ENCODE assay signal across 12 cellular contexts in genomic region chr1:215650446-215651149, GRCh38.
DNase-seq lines count a peak whose midpoint lies in the region; ATAC-seq, FAIRE-seq and TF ChIP-seq lines count a peak whose summit lies in the region.
"Had no signal": no experiment of that assay in that cellular context is flagged by ENCODE, and none has a peak within 500 bp of the region (broad histone marks: within the 10 kb centered on the region; RNA-seq: fewer than 3 reads in every experiment).

No MANE protein-coding gene starts in this region.

- 56% methylated on average over 9 of the region's 9 CpGs; no CpG with 5 or more reads in 1 of the 2 experiments for WGBS in H1 (ENCODE audit: extremely low coverage in 1 of 2, insufficient coverage in 1 of 2, insufficient read length in 1 of 2, insufficient replicate concordance in 2 of 2, low coverage in 1 of 2, low lambda C conversion rate in 2 of 2, missing lambda C conversion rate in 1 of 2), 2 experiments
- WGBS in right lobe of liver (ENCODE audit: insufficient coverage, low coverage, low lambda C conversion rate, missing lambda C conversion rate) = 12% methylated on average over 7 of the region's 9 CpGs

- H3K9ac ChIP-seq in HUES48 (ENCODE audit: low read depth, low read length) (no peak overlapping the region), H1 (replicated peaks in 1 of 4; ENCODE audit: extremely low read depth in 1 of 4, low read depth in 3 of 4, low read length in 3 of 4) (no peak overlapping the region)
- H3K9ac ChIP-seq: BLaER1 had no signal

- no peak overlapping the region for H3K4ac ChIP-seq in H1 (replicated peaks; ENCODE audit: insufficient read length, low read depth, low read length)

- H3K9me3 Mint-ChIP-seq in GM23338 = no peaks in the 10 kb centered on the region

- H2BK20ac ChIP-seq in H1 (ENCODE audit: low read length) = no peak overlapping the region

- no peak for TF ChIP-seq EP300 in H1 (IDR thresholded peaks at IDR 0.05; ENCODE audit: borderline replicate concordance in 1 of 2, low read depth in 2 of 2, low read length in 2 of 2)

- H3K27me3 ChIP-seq in GM23338 (ENCODE audit: insufficient read depth) (no peaks in the 10 kb centered on the region), HUES48 (ENCODE audit: control insufficient read depth, insufficient read depth, low read length) (no peaks in the 10 kb centered on the region), H1 (replicated peaks in 1 of 4; ENCODE audit: control insufficient read depth in 3 of 4, extremely low read depth in 1 of 4, insufficient read depth in 3 of 4, low read length in 3 of 4) (no peaks in the 10 kb centered on the region), right lobe of liver (no peaks in the 10 kb centered on the region)
- H3K27me3 ChIP-seq: BLaER1 had no signal

- intact Hi-C loops in right lobe of liver (cut with DNase I) = no loop called here

- POLR2A ChIA-PET in H1 (lab: Charles Lee; ENCODE audit: partially characterized antibody) = interaction anchor here (1.1 kb wide), 1 partner anchor 9 kb away, joined by 3 read pairs; no protein-coding TSS in a partner anchor

- H3K23ac ChIP-seq in H1 (ENCODE audit: insufficient read length) = no peak overlapping the region

- H3K79me2 ChIP-seq in GM23338 (replicated peaks; ENCODE audit: insufficient read depth) = no peaks in the 10 kb centered on the region
- H3K79me2 ChIP-seq in H1 (ENCODE audit: control insufficient read depth in 1 of 2, insufficient read depth in 2 of 2, low read length in 2 of 2) = no peaks in the 10 kb centered on the region

- H3K9me2 ChIP-seq in GM23338 (ENCODE audit: insufficient read depth) = no peaks in the 10 kb centered on the region

- H3K4me2 ChIP-seq in GM23338 = peak overlapping the region; percentile 69
- H3K4me2 ChIP-seq in H1 (ENCODE audit: insufficient read depth in 1 of 2, low read depth in 2 of 2, low read length in 2 of 2) = no peak overlapping the region; a peak in 1 of 4 replicates
- H3K4me2 ChIP-seq: A549, BLaER1 had no signal

- TF ChIP-seq CTCF in GM23338 (conservative IDR thresholded peaks at IDR 0.05; ENCODE audit: low read depth in 2 of 2) (no peak), H1 (IDR thresholded peaks at IDR 0.05; ENCODE audit: control extremely low read depth in 1 of 3, insufficient read depth in 1 of 3, low read depth in 1 of 3, low read length in 3 of 3) (no peak), right lobe of liver (IDR thresholded peaks at IDR 0.05) (no peak)

- no peak overlapping the region for H2AK5ac ChIP-seq in H1 (ENCODE audit: low read depth, low read length)

- H3K4me1 Mint-ChIP-seq in GM23338 = peaks cover 59% of the 10 kb centered on the region
- H3K4me1 Mint-ChIP-seq: CD8-positive, alpha-beta memory T cell had no signal

- peak; percentile 46; the same call in 2 of the 3 replicates for ATAC-seq in GM23338
- peak; percentile 29 to 73 (median 53) for ATAC-seq in right lobe of liver
- ATAC-seq: A549 had no signal

- no peak overlapping the region for H4K8ac ChIP-seq in H1 (ENCODE audit: extremely low read depth, insufficient read depth, low read length)

- no peaks in the 10 kb centered on the region for H3K23me2 ChIP-seq in H1 (ENCODE audit: low read depth, low read length)

- H3F3A ChIP-seq in GM23338 (replicated peaks; ENCODE audit: low read depth) = no peaks in the 10 kb centered on the region

- H3K4me3 Mint-ChIP-seq in GM23338 = no peak overlapping the region; the same call in 2 of the 3 replicates
- H3K4me3 Mint-ChIP-seq: CD8-positive, alpha-beta memory T cell had no signal

- no peak overlapping the region for H4K91ac ChIP-seq in H1 (replicated peaks; ENCODE audit: insufficient read length, low read length)

- no peak for TF ChIP-seq RAD21 in H1 (IDR thresholded peaks at IDR 0.05 in 1 of 2, conservative IDR thresholded peaks at IDR 0.05 in 1 of 2; ENCODE audit: low read depth in 2 of 2, low read length in 2 of 2)

- H2BK5ac ChIP-seq in H1 (ENCODE audit: low read depth, low read length) = no peak overlapping the region; the same call in 1 of the 2 replicates

- CTCF ChIA-PET in H1 (lab: Charles Lee; ENCODE audit: partially characterized antibody) = no interaction called here

- peaks cover 6% of the 10 kb centered on the region for H3K27me3 Mint-ChIP-seq in GM23338 (ENCODE audit: insufficient read depth, low read depth, poor library complexity)
- H3K27me3 Mint-ChIP-seq: CD8-positive, alpha-beta memory T cell had no signal

- H3K27ac ChIP-seq in GM23338 (ENCODE audit: low read depth) = no peak overlapping the region; the same call in 1 of the 2 replicates
- H3K27ac ChIP-seq in HUES48 (ENCODE audit: low read depth, low read length) = peak overlapping the region; percentile 26
- no peak overlapping the region for H3K27ac ChIP-seq in H1 (ENCODE audit: low read depth, low read length)
- peak overlapping the region in 2 of 3 donors; percentile 59 for H3K27ac ChIP-seq in right lobe of liver
- H3K27ac ChIP-seq: A549, BLaER1 had no signal

- no peaks in the 10 kb centered on the region for H4K20me1 ChIP-seq in GM23338 (replicated peaks; ENCODE audit: insufficient read depth)
- no peaks in the 10 kb centered on the region for H4K20me1 ChIP-seq in H1 (replicated peaks in 1 of 2; ENCODE audit: control insufficient read depth in 1 of 2, insufficient read depth in 2 of 2, low read length in 2 of 2)
- H4K20me1 ChIP-seq: BLaER1 had no signal

- no peak for DNase-seq in GM23338 (ENCODE audit: low spot score)
- no peak for DNase-seq in H1 (ENCODE audit: low read depth in 1 of 2, low spot score in 2 of 2)
- DNase-seq in right lobe of liver = no peak
- no peak for DNase-seq in cerebellum (ENCODE audit: low spot score)
- no peak for DNase-seq in foreskin melanocyte
- no peak for DNase-seq in COLO668 (lab: John Stamatoyannopoulos, UW; ENCODE audit: unreplicated experiment)
- DNase-seq: CD8-positive, alpha-beta memory T cell; DMS53; H7 had no signal

- H3K4me3 ChIP-seq in GM23338 (peak overlapping the region; percentile 20), HUES48 (ENCODE audit: low read depth, low read length) (no peak overlapping the region), H1 (ENCODE audit: extremely low read depth in 1 of 4, insufficient read depth in 2 of 4, low read depth in 3 of 4, low read length in 4 of 4) (no peak overlapping the region), right lobe of liver (peak overlapping the region in 2 of 3 donors; percentile 9 to 32)
- H3K4me3 ChIP-seq: A549, BLaER1 had no signal

- H3K4me1 ChIP-seq in GM23338 (ENCODE audit: insufficient read depth) (peaks cover 53% of the 10 kb centered on the region), HUES48 (ENCODE audit: control insufficient read depth, insufficient read depth, low read length) (peaks cover 53% of the 10 kb centered on the region), H1 (replicated peaks in 1 of 4; ENCODE audit: control insufficient read depth in 3 of 4, insufficient read depth in 4 of 4, low read length in 3 of 4) (peaks cover 0 to 29% (median 11%) of the 10 kb centered on the region in 4 experiments; a peak in 5 of 7 replicates), right lobe of liver (peaks cover 0 to 28% (median 3%) of the 10 kb centered on the region in 4 donors)
- H3K4me1 ChIP-seq: A549, BLaER1 had no signal

- H2AFZ ChIP-seq in GM23338 = no peak overlapping the region
- no peak overlapping the region for H2AFZ ChIP-seq in H1 (ENCODE audit: low read length)

- no peak overlapping the region for H3K56ac ChIP-seq in H1 (replicated peaks; ENCODE audit: insufficient read length, low read depth, low read length)

- H3K79me1 ChIP-seq in H1 (ENCODE audit: low read depth, low read length) = no peaks in the 10 kb centered on the region

- H3K18ac ChIP-seq in H1 (ENCODE audit: extremely low read depth, low read length) = peak overlapping the region; percentile 5; the same call in 1 of the 2 replicates

- no peak for FAIRE-seq in H1 (lab: Jason Lieb, UNC)
- FAIRE-seq: A549 had no signal

- no peaks in the 10 kb centered on the region for H3K36me3 ChIP-seq in GM23338 (ENCODE audit: insufficient read depth)
- H3K36me3 ChIP-seq in HUES48 (ENCODE audit: control insufficient read depth, insufficient read depth, low read length) = no peaks in the 10 kb centered on the region
- no peaks in the 10 kb centered on the region for H3K36me3 ChIP-seq in H1 (ENCODE audit: control insufficient read depth in 2 of 4, insufficient read depth in 4 of 4, low read length in 3 of 4)
- H3K36me3 ChIP-seq in right lobe of liver = no peaks in the 10 kb centered on the region
- H3K36me3 ChIP-seq: BLaER1 had no signal

- no peak overlapping the region for H4K5ac ChIP-seq in H1 (ENCODE audit: insufficient read length, low read depth, low read length)

- H2BK120ac ChIP-seq in H1 (replicated peaks; ENCODE audit: low read depth, low read length) = peak overlapping the region; percentile 12

- H3K27ac Mint-ChIP-seq in GM23338 = peak overlapping the region; percentile 95
- H3K27ac Mint-ChIP-seq: CD8-positive, alpha-beta memory T cell had no signal

- no peaks in the 10 kb centered on the region; the same call in 2 of the 3 replicates for H3K36me3 Mint-ChIP-seq in GM23338 (ENCODE audit: low read depth)
- H3K36me3 Mint-ChIP-seq: CD8-positive, alpha-beta memory T cell had no signal

- no peak overlapping the region for H2BK15ac ChIP-seq in H1 (ENCODE audit: low read length)

- H3K9me3 ChIP-seq in HUES48 (ENCODE audit: control insufficient read depth, insufficient read depth, low read length) (no peaks in the 10 kb centered on the region), H1 (ENCODE audit: insufficient read depth in 2 of 2, low read depth in 1 of 2, low read length in 1 of 2) (no peaks in the 10 kb centered on the region), right lobe of liver (no peaks in the 10 kb centered on the region)
- H3K9me3 ChIP-seq: A549, BLaER1 had no signal

- no peak for TF ChIP-seq POLR2A in H1 (IDR thresholded peaks at IDR 0.05; ENCODE audit: control extremely low read depth in 1 of 2, low read depth in 2 of 2, low read length in 2 of 2)
- no peak for TF ChIP-seq POLR2A in right lobe of liver (IDR thresholded peaks at IDR 0.05)

- no peak overlapping the region for H3K14ac ChIP-seq in H1 (ENCODE audit: insufficient read length)

- H2BK12ac ChIP-seq in H1 (ENCODE audit: low read depth, low read length) = peak overlapping the region; percentile 39; the same call in 1 of the 2 replicates

TF ChIP-seq in GM23338, 12 proteins besides CTCF, POLR2A, EP300 and RAD21 (continues in another document):
- no peak for TF ChIP-seq ZNF331 (CRISPR knock-in tag; IDR thresholded peaks at IDR 0.05; ENCODE audit: low read depth)

TF ChIP-seq in H1, 55 proteins besides CTCF, POLR2A, EP300 and RAD21:
- TF ChIP-seq TEAD4 (IDR thresholded peaks at IDR 0.05; ENCODE audit: low read depth, low read length) = no peak
- no peak for TF ChIP-seq ATF3 (IDR thresholded peaks at IDR 0.05; ENCODE audit: insufficient read depth, low read depth, low read length)

Comparison
In these comparisons a context has a peak if more than half of its experiments do, and no peak if none do; other contexts are left out.
1. H3K27ac ChIP-seq: peak in HUES48 (single experiment) and right lobe of liver (2 of 3); none in GM23338 (single experiment) and H1 (single experiment).
2. H3K4me3 ChIP-seq: peak in GM23338 (single experiment) and right lobe of liver (2 of 3); none in HUES48 (single experiment) and H1 (0 of 4).